Comparison of ENCODE assay signal across 3 cellular contexts in the genomic region with DNA sequence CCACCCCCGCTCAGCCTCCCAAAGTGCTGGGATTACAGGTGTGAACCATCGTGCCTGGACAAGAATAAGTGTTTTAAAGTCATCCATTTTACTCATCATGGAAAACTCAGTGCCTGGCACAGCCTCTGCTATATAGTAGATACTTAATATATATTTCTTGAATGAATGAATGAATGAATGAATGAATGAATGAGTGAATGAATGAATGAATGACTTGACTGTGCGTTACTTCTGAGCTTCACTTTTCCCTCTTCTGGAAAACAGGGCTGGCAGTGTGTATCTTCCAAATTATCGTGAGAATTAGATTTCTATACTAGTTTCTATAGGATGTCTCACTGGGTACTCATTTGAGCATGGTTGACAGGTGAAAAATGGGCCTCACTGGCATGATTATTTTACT.
A peak's percentile ranks its signal among the peaks of the same experiment; 100 is the strongest.
TF ChIP-seq lines count a peak whose summit lies in the region.

No MANE protein-coding gene starts in this region.

TF ChIP-seq in HepG2, 621 proteins besides CTCF, POLR2A, EP300 and RAD21:
- TF ChIP-seq NCOR1 (IDR thresholded peaks at IDR 0.05; ENCODE audit: borderline replicate concordance, low read length) (no peak), ZNF24 (IDR thresholded peaks at IDR 0.05) (peak; percentile 35; the same call in 1 of the 2 replicates)

TF ChIP-seq in GM12878, 131 proteins besides CTCF, POLR2A, EP300 and RAD21:
- TF ChIP-seq ZNF24 (IDR thresholded peaks at IDR 0.05) = peak; percentile 93
- TF ChIP-seq NFXL1 (IDR thresholded peaks at IDR 0.05; ENCODE audit: borderline replicate concordance) = no peak

TF ChIP-seq in K562, 482 proteins besides CTCF, POLR2A, EP300 and RAD21:
- TF ChIP-seq ZNF24 (IDR thresholded peaks at IDR 0.05) (peak; percentile 80), THRAP3 (IDR thresholded peaks at IDR 0.05; ENCODE audit: borderline replicate concordance) (no peak), TARDBP (IDR thresholded peaks at IDR 0.05) (no peak), SREBF1 (IDR thresholded peaks at IDR 0.05; ENCODE audit: borderline replicate concordance, low read depth, low read length) (no peak), IFI16 (CRISPR knock-in tag; IDR thresholded peaks at IDR 0.05) (no peak), CEBPG (CRISPR knock-in tag; IDR thresholded peaks at IDR 0.05) (no peak), CEBPG (tag; conservative IDR thresholded peaks at IDR 0.05 in 1 of 2, IDR thresholded peaks at IDR 0.05 in 1 of 2) (no peak)
- TF ChIP-seq, protein P1, sequence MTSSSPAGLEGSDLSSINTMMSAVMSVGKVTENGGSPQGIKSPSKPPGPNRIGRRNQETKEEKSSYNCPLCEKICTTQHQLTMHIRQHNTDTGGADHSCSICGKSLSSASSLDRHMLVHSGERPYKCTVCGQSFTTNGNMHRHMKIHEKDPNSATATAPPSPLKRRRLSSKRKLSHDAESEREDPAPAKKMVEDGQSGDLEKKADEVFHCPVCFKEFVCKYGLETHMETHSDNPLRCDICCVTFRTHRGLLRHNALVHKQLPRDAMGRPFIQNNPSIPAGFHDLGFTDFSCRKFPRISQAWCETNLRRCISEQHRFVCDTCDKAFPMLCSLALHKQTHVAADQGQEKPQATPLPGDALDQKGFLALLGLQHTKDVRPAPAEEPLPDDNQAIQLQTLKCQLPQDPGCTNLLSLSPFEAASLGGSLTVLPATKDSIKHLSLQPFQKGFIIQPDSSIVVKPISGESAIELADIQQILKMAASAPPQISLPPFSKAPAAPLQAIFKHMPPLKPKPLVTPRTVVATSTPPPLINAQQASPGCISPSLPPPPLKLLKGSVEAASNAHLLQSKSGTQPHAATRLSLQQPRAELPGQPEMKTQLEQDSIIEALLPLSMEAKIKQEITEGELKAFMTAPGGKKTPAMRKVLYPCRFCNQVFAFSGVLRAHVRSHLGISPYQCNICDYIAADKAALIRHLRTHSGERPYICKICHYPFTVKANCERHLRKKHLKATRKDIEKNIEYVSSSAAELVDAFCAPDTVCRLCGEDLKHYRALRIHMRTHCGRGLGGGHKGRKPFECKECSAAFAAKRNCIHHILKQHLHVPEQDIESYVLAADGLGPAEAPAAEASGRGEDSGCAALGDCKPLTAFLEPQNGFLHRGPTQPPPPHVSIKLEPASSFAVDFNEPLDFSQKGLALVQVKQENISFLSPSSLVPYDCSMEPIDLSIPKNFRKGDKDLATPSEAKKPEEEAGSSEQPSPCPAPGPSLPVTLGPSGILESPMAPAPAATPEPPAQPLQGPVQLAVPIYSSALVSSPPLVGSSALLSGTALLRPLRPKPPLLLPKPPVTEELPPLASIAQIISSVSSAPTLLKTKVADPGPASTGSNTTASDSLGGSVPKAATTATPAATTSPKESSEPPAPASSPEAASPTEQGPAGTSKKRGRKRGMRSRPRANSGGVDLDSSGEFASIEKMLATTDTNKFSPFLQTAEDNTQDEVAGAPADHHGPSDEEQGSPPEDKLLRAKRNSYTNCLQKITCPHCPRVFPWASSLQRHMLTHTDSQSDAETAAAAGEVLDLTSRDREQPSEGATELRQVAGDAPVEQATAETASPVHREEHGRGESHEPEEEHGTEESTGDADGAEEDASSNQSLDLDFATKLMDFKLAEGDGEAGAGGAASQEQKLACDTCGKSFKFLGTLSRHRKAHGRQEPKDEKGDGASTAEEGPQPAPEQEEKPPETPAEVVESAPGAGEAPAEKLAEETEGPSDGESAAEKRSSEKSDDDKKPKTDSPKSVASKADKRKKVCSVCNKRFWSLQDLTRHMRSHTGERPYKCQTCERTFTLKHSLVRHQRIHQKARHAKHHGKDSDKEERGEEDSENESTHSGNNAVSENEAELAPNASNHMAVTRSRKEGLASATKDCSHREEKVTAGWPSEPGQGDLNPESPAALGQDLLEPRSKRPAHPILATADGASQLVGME (CRISPR knock-in tag; IDR thresholded peaks at IDR 0.05) = no peak
